Comparison of ENCODE assay signal across 19 cellular contexts in the genomic region with DNA sequence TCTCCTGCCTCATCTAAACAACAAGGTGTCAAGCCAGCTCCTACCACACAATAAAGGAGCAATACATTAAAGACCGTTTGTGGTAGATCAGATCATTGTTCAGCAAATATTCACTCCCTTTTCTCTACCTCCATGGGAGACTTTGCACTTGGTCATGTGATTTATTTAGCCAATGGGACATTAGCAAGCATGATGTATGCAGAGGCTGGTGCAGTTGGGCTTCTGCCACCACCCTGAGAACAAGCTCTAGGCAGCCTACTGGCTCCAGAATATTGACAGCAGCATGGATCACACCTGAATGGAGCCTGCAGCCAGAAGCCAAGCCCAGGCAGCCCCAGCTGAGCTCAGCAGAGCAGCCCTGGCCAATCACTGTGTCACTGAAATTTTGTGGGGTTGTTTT.
DNase-seq lines count a peak whose midpoint lies in the region; ATAC-seq, FAIRE-seq and TF ChIP-seq lines count a peak whose summit lies in the region.
"Had no signal": no experiment of that assay in that cellular context is flagged by ENCODE, and none has a peak within 500 bp of the region (broad histone marks: within the 10 kb centered on the region; RNA-seq: fewer than 3 reads in every experiment).

No MANE protein-coding gene starts in this region.

- no TSS peak for BruUV-seq in HCT116 (replicated peaks; lab: Mats Ljungman, UMichigan)
- BruUV-seq in K562 (replicated peaks; lab: Mats Ljungman, UMichigan), result no TSS peak

- no peak for DNase-seq in HCT116 (ENCODE audit: low read depth, low spot score)
- peak; percentile 21 for DNase-seq in NAMALWA (ENCODE audit: low spot score)
- DNase-seq in K562 (ENCODE audit: extremely low read depth in 1 of 4, low spot score in 3 of 4), result no peak
- no peak for DNase-seq in neural progenitor cell (ENCODE audit: low spot score)
- no peak for DNase-seq in GM10248 (ENCODE audit: extremely low spot score)
- DNase-seq in NCI-H1930 (lab: John Stamatoyannopoulos, UW), result no peak
- no peak for DNase-seq in thyroid gland
- DNase-seq: CD8-positive, alpha-beta T cell; DMS53; HCEC 1CT; Karpas-422 had no signal

- H2AFZ ChIP-seq in HCT116 (ENCODE audit: low read depth, low read length, poor library complexity, severe bottlenecking) (no peak overlapping the region), K562 (ENCODE audit: low read depth, low read length) (no peak overlapping the region), neural progenitor cell (replicated peaks) (peak overlapping the region; percentile 54)

- ATAC-seq in HCT116 (0 out of 2 replicates have a peak, but pooled peaks have one; percentile 38), K562 (no peak), HG02884 (IDR thresholded peaks at IDR 0.05; ENCODE audit: unreplicated experiment) (no peak)
- ATAC-seq: CD8-positive, alpha-beta T cell had no signal

- no peaks in the 10 kb centered on the region for H3K36me3 Mint-ChIP-seq in neural progenitor cell
- H3K36me3 Mint-ChIP-seq: CD8-positive, alpha-beta T cell had no signal

- no peak overlapping the region for H3K4me3 Mint-ChIP-seq in neural progenitor cell
- H3K4me3 Mint-ChIP-seq: B cell; CD8-positive, alpha-beta T cell; IgD-negative memory B cell had no signal

- H3K4me2 ChIP-seq in HCT116 (ENCODE audit: low read length), result no peak overlapping the region
- no peak overlapping the region for H3K4me2 ChIP-seq in K562 (ENCODE audit: insufficient read depth, low read length)
- H3K4me2 ChIP-seq in neural progenitor cell, result no peak overlapping the region

- FAIRE-seq in K562 (lab: Jason Lieb, UNC), result no peak
- FAIRE-seq: A204.1, GM12892, GM19239, H1 had no signal

- H3K9me3 Mint-ChIP-seq in neural progenitor cell, result no peaks in the 10 kb centered on the region
- H3K9me3 Mint-ChIP-seq: CD8-positive, alpha-beta T cell had no signal

- H3K79me2 ChIP-seq in HCT116 (ENCODE audit: insufficient read depth, low read length), result no peaks in the 10 kb centered on the region
- H3K79me2 ChIP-seq in K562 (ENCODE audit: control insufficient read depth, insufficient read depth, low read length), result no peaks in the 10 kb centered on the region
- no peaks in the 10 kb centered on the region for H3K79me2 ChIP-seq in neural progenitor cell (ENCODE audit: low read depth)

- no peak overlapping the region for H3K9ac ChIP-seq in HCT116 (ENCODE audit: low read length)
- H3K9ac ChIP-seq in K562 (ENCODE audit: insufficient read depth in 1 of 2, low read depth in 2 of 2, low read length in 2 of 2), result no peak overlapping the region
- H3K9ac ChIP-seq in neural progenitor cell, result no peak overlapping the region

- TF ChIP-seq CTCF in HCT116 (IDR thresholded peaks at IDR 0.05 in 2 of 3, conservative IDR thresholded peaks at IDR 0.05 in 1 of 3; ENCODE audit: borderline replicate concordance in 1 of 3, insufficient read depth in 1 of 3, low read depth in 2 of 3, low read length in 2 of 3), result no peak
- no peak for TF ChIP-seq CTCF in K562 (IDR thresholded peaks at IDR 0.05 in 2 of 3, conservative IDR thresholded peaks at IDR 0.05 in 1 of 3; ENCODE audit: insufficient read depth in 2 of 3, low read depth in 1 of 3, low read length in 3 of 3)
- TF ChIP-seq CTCF in neural progenitor cell (IDR thresholded peaks at IDR 0.05), result no peak
- no peak for TF ChIP-seq CTCF in GM10248 (IDR thresholded peaks at IDR 0.05; ENCODE audit: control extremely low read depth, extremely low read depth, low read depth, missing control alignments)
- no peak for TF ChIP-seq CTCF in thyroid gland (IDR thresholded peaks at IDR 0.05)

- intact Hi-C loops in HCT116 (cut with micrococcal nuclease), result no loop called here
- intact Hi-C loops in K562 (cut with micrococcal nuclease), result no loop called here
- intact Hi-C loops in thyroid gland (cut with DNase I), result no loop called here

- TF ChIP-seq POLR2A in HCT116 (IDR thresholded peaks at IDR 0.05; ENCODE audit: borderline replicate concordance, extremely low read depth, insufficient read depth, insufficient read length), result no peak
- TF ChIP-seq POLR2A in K562 (conservative IDR thresholded peaks at IDR 0.05), result no peak
- TF ChIP-seq POLR2A in thyroid gland (IDR thresholded peaks at IDR 0.05), result no peak

- no peak overlapping the region for H3K27ac Mint-ChIP-seq in neural progenitor cell
- H3K27ac Mint-ChIP-seq: B cell; CD8-positive, alpha-beta T cell; IgD-negative memory B cell had no signal

- RAD21 ChIA-PET in HCT116 (lab: Charles Lee; ENCODE audit: low non-redundant PET in 1 of 2, low total read pairs in 2 of 2, uncharacterized antibody in 2 of 2, unreplicated experiment in 2 of 2), result no interaction called here

- H3K9me2 ChIP-seq in HCT116 (ENCODE audit: insufficient read depth), result no peaks in the 10 kb centered on the region

- CTCF ChIA-PET in HCT116 (lab: Charles Lee) (no interaction called here), K562 (lab: Yijun Ruan, JAX; ENCODE audit: low intra/inter-chr PET ratio) (no interaction called here), GM10248 (lab: Yijun Ruan, JAX) (interaction anchor here (2.2 kb wide), 1 partner anchor 21 kb away, joined by 7 read pairs; no protein-coding TSS in a partner anchor)

- no peaks in the 10 kb centered on the region for H3K9me1 ChIP-seq in K562 (ENCODE audit: control insufficient read depth, insufficient read depth, low read length)

- H3K4me1 ChIP-seq in HCT116 (ENCODE audit: control insufficient read depth in 1 of 2, insufficient read depth in 2 of 2, low read length in 2 of 2) (no peaks in the 10 kb centered on the region), K562 (replicated peaks in 1 of 2; ENCODE audit: control insufficient read depth in 2 of 2, insufficient read depth in 2 of 2, low read length in 2 of 2) (no peaks in the 10 kb centered on the region), neural progenitor cell (peaks cover 7% of the 10 kb centered on the region), thyroid gland (peaks cover 0 to 8% of the 10 kb centered on the region in 2 donors)

- H3K36me3 ChIP-seq in HCT116 (ENCODE audit: control insufficient read depth in 1 of 2, insufficient read depth in 2 of 2, low read length in 2 of 2), result no peaks in the 10 kb centered on the region
- no peaks in the 10 kb centered on the region for H3K36me3 ChIP-seq in K562 (ENCODE audit: control insufficient read depth, insufficient read depth, low read length)
- no peaks in the 10 kb centered on the region for H3K36me3 ChIP-seq in neural progenitor cell
- H3K36me3 ChIP-seq in thyroid gland, result no peaks in the 10 kb centered on the region

- no peak for TF ChIP-seq EP300 in K562 (IDR thresholded peaks at IDR 0.05; ENCODE audit: low read length)

- H3K4me1 Mint-ChIP-seq in neural progenitor cell, result peaks cover 14% of the 10 kb centered on the region

- POLR2A ChIA-PET in HCT116 (lab: Charles Lee), result no interaction called here
- POLR2A ChIA-PET in K562 (lab: Yijun Ruan, JAX), result no interaction called here
- POLR2A ChIA-PET in GM10248 (lab: Yijun Ruan, JAX), result no interaction called here

- peaks cover 11% of the 10 kb centered on the region for H3F3A ChIP-seq in neural progenitor cell (ENCODE audit: low read depth)

- H3K9me3 ChIP-seq in HCT116 (ENCODE audit: control insufficient read depth in 1 of 2, insufficient read depth in 1 of 2, low read depth in 1 of 2, low read length in 2 of 2) (no peaks in the 10 kb centered on the region), K562 (replicated peaks; ENCODE audit: control insufficient read depth, insufficient read depth, low read depth, low read length) (no peaks in the 10 kb centered on the region; the same call in 1 of the 2 replicates), neural progenitor cell (ENCODE audit: low read depth) (no peaks in the 10 kb centered on the region), thyroid gland (no peaks in the 10 kb centered on the region)

- H3K27ac ChIP-seq in HCT116 (ENCODE audit: low read depth, low read length), result no peak overlapping the region
- no peak overlapping the region for H3K27ac ChIP-seq in K562 (ENCODE audit: extremely low read depth, low read depth, low read length)
- no peak overlapping the region for H3K27ac ChIP-seq in neural progenitor cell
- H3K27ac ChIP-seq in thyroid gland, result no peak overlapping the region
- H3K27ac ChIP-seq: C4-2B had no signal

- H3K27me3 ChIP-seq in HCT116 (ENCODE audit: insufficient read depth, low read length) (peaks cover 2% of the 10 kb centered on the region; the same call in 1 of the 2 replicates), K562 (ENCODE audit: control insufficient read depth in 2 of 2, insufficient read depth in 2 of 2, low read length in 2 of 2) (no peaks in the 10 kb centered on the region), neural progenitor cell (no peaks in the 10 kb centered on the region), thyroid gland (no peaks in the 10 kb centered on the region)

- H3K4me3 ChIP-seq in HCT116 (replicated peaks in 1 of 2; ENCODE audit: low read depth in 1 of 2, low read length in 2 of 2), result no peak overlapping the region
- H3K4me3 ChIP-seq in K562, result no peak overlapping the region
- no peak overlapping the region for H3K4me3 ChIP-seq in neural progenitor cell
- H3K4me3 ChIP-seq in thyroid gland (replicated peaks in 1 of 3), result no peak overlapping the region

- peaks cover 6% of the 10 kb centered on the region for H3K27me3 Mint-ChIP-seq in neural progenitor cell (ENCODE audit: insufficient read depth, low read depth)
- H3K27me3 Mint-ChIP-seq: B cell, IgD-negative memory B cell had no signal

- H4K20me1 ChIP-seq in HCT116 (ENCODE audit: insufficient read depth), result no peaks in the 10 kb centered on the region
- H4K20me1 ChIP-seq in K562 (replicated peaks; ENCODE audit: control insufficient read depth, insufficient read depth, low read length), result no peaks in the 10 kb centered on the region
- H4K20me1 ChIP-seq in neural progenitor cell (ENCODE audit: low read depth), result no peaks in the 10 kb centered on the region

- TF ChIP-seq RAD21 in HCT116 (IDR thresholded peaks at IDR 0.05; ENCODE audit: low read depth) (no peak), K562 (CRISPR knock-in tag; conservative IDR thresholded peaks at IDR 0.05 in 1 of 2, IDR thresholded peaks at IDR 0.05 in 1 of 2) (no peak)

- in situ Hi-C loops in K562 (cut with MboI), result no loop called here

- WGBS in K562 (ENCODE audit: insufficient coverage, low coverage, missing lambda C conversion rate), result 0% methylated on average over 1 of the region's 1 CpG
- 53 to 71% methylated on average over 1 of the region's 1 CpG for WGBS in thyroid gland, 2 donors

TF ChIP-seq in HCT116, 20 proteins besides CTCF, POLR2A, EP300 and RAD21 (continues in another document):
- TF ChIP-seq ZNF274 (IDR thresholded peaks at IDR 0.05; ENCODE audit: low read depth, low read length) (no peak), CEBPB (IDR thresholded peaks at IDR 0.05; ENCODE audit: low read depth) (no peak), ZFX (IDR thresholded peaks at IDR 0.05) (no peak), SP1 (IDR thresholded peaks at IDR 0.05; ENCODE audit: low read depth) (no peak)
